ENCODE assay signal across 19 cellular contexts in the genomic region with DNA sequence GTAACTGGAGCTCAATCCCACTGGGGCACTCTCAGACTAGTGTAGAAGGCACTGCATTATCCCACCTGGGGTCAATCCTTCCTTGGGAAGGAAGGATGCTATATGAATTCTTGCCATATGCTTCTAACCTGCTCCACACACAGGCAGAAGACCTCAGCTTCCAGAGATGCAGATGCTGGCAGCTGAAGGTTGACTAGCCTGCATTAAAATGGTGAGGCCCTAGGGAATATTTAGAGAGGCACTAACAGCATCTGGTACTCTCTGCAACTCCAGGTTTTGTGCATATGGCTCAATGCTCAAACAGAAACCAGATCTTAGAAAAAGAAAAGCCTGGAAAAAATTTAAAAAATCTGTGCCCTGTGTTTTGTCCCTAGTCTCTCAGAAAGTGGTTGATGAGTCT. TPM values are rescaled to one million over a fixed set of nuclear protein-coding genes. Genes with fewer than 3 reads are reported as not detected.
DNase-seq lines count a peak whose midpoint lies in the region; ATAC-seq and TF ChIP-seq lines count a peak whose summit lies in the region.
"Had no signal": no experiment of that assay in that cellular context is flagged by ENCODE, and none has a peak within 500 bp of the region (broad histone marks: within the 10 kb centered on the region; RNA-seq: fewer than 3 reads in every experiment).

No MANE protein-coding gene starts in this region.

- peak overlapping the region; percentile 97 for H3K27ac ChIP-seq in Karpas-422 (ENCODE audit: low read length)
- peak overlapping the region in 1 of 2 experiments; percentile 61; a peak in 2 of 4 replicates for H3K27ac ChIP-seq in SK-N-SH (ENCODE audit: low read depth in 2 of 2, low read length in 1 of 2)
- H3K27ac ChIP-seq: GM23248, PC-9, SJCRH30 had no signal

- peak overlapping the region; percentile 26; the same call in 1 of the 2 replicates for H2AFZ ChIP-seq in Karpas-422 (ENCODE audit: low read length)
- no peak overlapping the region for H2AFZ ChIP-seq in SK-N-SH (ENCODE audit: low read depth)
- H2AFZ ChIP-seq: GM23248, PC-9 had no signal

- POLR2A ChIA-PET in SK-N-SH (lab: Yijun Ruan, JAX), result no interaction called here

- CTCF ChIA-PET in SK-N-SH (lab: Yijun Ruan, JAX), result no interaction called here

- H3F3A ChIP-seq in SK-N-SH (replicated peaks; ENCODE audit: insufficient read depth), result no peaks in the 10 kb centered on the region

- H3K9me3 ChIP-seq in Karpas-422 (ENCODE audit: low read length) (no peaks in the 10 kb centered on the region), SK-N-SH (no peaks in the 10 kb centered on the region)
- H3K9me3 ChIP-seq: SJCRH30 had no signal

- TF ChIP-seq CTCF in SK-N-SH (IDR thresholded peaks at IDR 0.05), result no peak

- H3K4me2 ChIP-seq in Karpas-422 (ENCODE audit: low read depth, low read length, poor library complexity, severe bottlenecking) (peak overlapping the region; percentile 83), SK-N-SH (no peak overlapping the region)
- H3K4me2 ChIP-seq: PC-9 had no signal

- H3K36me3 ChIP-seq in Karpas-422 (ENCODE audit: insufficient read depth, low read length) (no peaks in the 10 kb centered on the region), SK-N-SH (replicated peaks in 1 of 2; ENCODE audit: control insufficient read depth in 1 of 2, insufficient read depth in 2 of 2, low read length in 1 of 2) (no peaks in the 10 kb centered on the region)
- H3K36me3 ChIP-seq: SJCRH30 had no signal

- TF ChIP-seq EP300 in SK-N-SH (IDR thresholded peaks at IDR 0.05; ENCODE audit: borderline replicate concordance in 1 of 2, low read depth in 1 of 2, low read length in 1 of 2), result peak in 1 of 2 experiments; percentile 36; a peak in 1 of 4 replicates

- H3K4me1 ChIP-seq in Karpas-422 (ENCODE audit: low read length) (peaks cover 60% of the 10 kb centered on the region), SK-N-SH (ENCODE audit: control insufficient read depth in 1 of 2, insufficient read depth in 2 of 2, low read depth in 1 of 2, low read length in 1 of 2) (peaks cover 0 to 18% of the 10 kb centered on the region in 2 experiments; a peak in 2 of 4 replicates)
- H3K4me1 ChIP-seq: SJCRH30 had no signal

- DNase-seq in DMS53 (lab: John Stamatoyannopoulos, UW), result peak; percentile 19
- no peak for DNase-seq in DMS53 treated with DMSO at 0.1 percent for 48 hours (lab: John Stamatoyannopoulos, UW; ENCODE audit: unreplicated experiment)
- peak; percentile 82 for DNase-seq in Karpas-422
- peak; percentile 12 for DNase-seq in SK-N-SH
- peak; percentile 25 for DNase-seq in retina
- DNase-seq in H4 (ENCODE audit: low spot score), result no peak
- DNase-seq: 8988T, C1 segment of cervical spinal cord, DMS79, KBM-7, NCI-H146, NCI-H2081, NCI-H345, PC-9, SJCRH30 had no signal

- H3K79me2 ChIP-seq in Karpas-422 (ENCODE audit: low read length) (no peaks in the 10 kb centered on the region), SK-N-SH (ENCODE audit: insufficient read depth) (no peaks in the 10 kb centered on the region)

- H3K9ac ChIP-seq in Karpas-422 (ENCODE audit: low read length) (peak overlapping the region; percentile 60), SK-N-SH (no peak overlapping the region)
- H3K9ac ChIP-seq: GM23248 had no signal

- TF ChIP-seq RAD21 in SK-N-SH (IDR thresholded peaks at IDR 0.05; ENCODE audit: low read length), result no peak

- no peak for ATAC-seq in GM21737 (IDR thresholded peaks at IDR 0.05; ENCODE audit: unreplicated experiment)
- ATAC-seq in GM21381 (IDR thresholded peaks at IDR 0.05; ENCODE audit: unreplicated experiment), result no peak
- ATAC-seq: HCT116 had no signal

- H3K9me2 ChIP-seq in Karpas-422 (replicated peaks; ENCODE audit: insufficient read depth, low read length) (no peaks in the 10 kb centered on the region), SK-N-SH (no peaks in the 10 kb centered on the region)

- no peaks in the 10 kb centered on the region for H3K27me3 ChIP-seq in Karpas-422 (ENCODE audit: low read length)
- H3K27me3 ChIP-seq in SK-N-SH (ENCODE audit: insufficient read depth), result no peaks in the 10 kb centered on the region
- H3K27me3 ChIP-seq: SJCRH30 had no signal

- H4K20me1 ChIP-seq in Karpas-422 (ENCODE audit: insufficient read depth, low read depth, low read length) (no peaks in the 10 kb centered on the region), SK-N-SH (ENCODE audit: insufficient read depth) (no peaks in the 10 kb centered on the region)

- H3K4me3 ChIP-seq in Karpas-422 (ENCODE audit: low read length) (peak overlapping the region; percentile 58), SK-N-SH (ENCODE audit: low read depth in 2 of 2, low read length in 1 of 2) (no peak overlapping the region)
- H3K4me3 ChIP-seq: GM23248, PC-9, SJCRH30 had no signal

TF ChIP-seq in SK-N-SH, 30 proteins besides CTCF, POLR2A, EP300 and RAD21:
- TF ChIP-seq FOXJ3 (CRISPR knock-in tag; IDR thresholded peaks at IDR 0.05) (no peak), MXI1 (IDR thresholded peaks at IDR 0.05; ENCODE audit: low read depth, low read length) (no peak), YY1 (IDR thresholded peaks at IDR 0.05; ENCODE audit: low read depth) (no peak), USF1 (IDR thresholded peaks at IDR 0.05; ENCODE audit: borderline replicate concordance, low read depth) (no peak), NFIC (IDR thresholded peaks at IDR 0.05; ENCODE audit: borderline replicate concordance) (no peak), CHD2 (IDR thresholded peaks at IDR 0.05; ENCODE audit: low read length, partially characterized antibody) (no peak)
- TF ChIP-seq, protein P1, sequence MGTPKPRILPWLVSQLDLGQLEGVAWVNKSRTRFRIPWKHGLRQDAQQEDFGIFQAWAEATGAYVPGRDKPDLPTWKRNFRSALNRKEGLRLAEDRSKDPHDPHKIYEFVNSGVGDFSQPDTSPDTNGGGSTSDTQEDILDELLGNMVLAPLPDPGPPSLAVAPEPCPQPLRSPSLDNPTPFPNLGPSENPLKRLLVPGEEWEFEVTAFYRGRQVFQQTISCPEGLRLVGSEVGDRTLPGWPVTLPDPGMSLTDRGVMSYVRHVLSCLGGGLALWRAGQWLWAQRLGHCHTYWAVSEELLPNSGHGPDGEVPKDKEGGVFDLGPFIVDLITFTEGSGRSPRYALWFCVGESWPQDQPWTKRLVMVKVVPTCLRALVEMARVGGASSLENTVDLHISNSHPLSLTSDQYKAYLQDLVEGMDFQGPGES (IDR thresholded peaks at IDR 0.05; ENCODE audit: low read depth, low read length), result no peak

RNA-seq across cellular contexts. Expression of gene MYRIP, which starts 56.0 kb away (rescaled TPM):
- 19.0 and 36.1 TPM in 2 replicates for total RNA-seq in Karpas-422 (2014; rRNA removed; shearing (Covaris generic); ENCODE audit: low replicate concordance)
- 1.1 and 1.2 TPM in 2 replicates for polyA plus RNA-seq in SK-N-SH (2012; rRNA removed)
- 1.1 and 1.2 TPM in 2 replicates for polyA plus RNA-seq in SK-N-SH (2012; cell fraction: cytosol; rRNA removed)
- polyA plus RNA-seq in SK-N-SH (2012; cell fraction: nucleus; rRNA removed), result 1.3 and 1.6 TPM in 2 replicates
- total RNA-seq in H4 (2014; rRNA removed; shearing (Covaris generic)), result not detected in 2 replicates
- total RNA-seq: PC-9, SJCRH30 had no signal

Comparison
In these comparisons a context has a peak if more than half of its experiments do, and no peak if none do; other contexts are left out.
1. DNase-seq: peak in DMS53 (single experiment), Karpas-422 (single experiment), SK-N-SH (single experiment) and retina (single experiment); none in DMS53 treated with DMSO at 0.1 percent for 48 hours (single experiment) and H4 (single experiment).
2. RNA of gene MYRIP, which starts 56.0 kb away (total RNA-seq): 19.0 to 36.1 TPM in Karpas-422; not detected in H4; every median in the first group is over 10 times any median in the second.